Comparison of ENCODE assay signal across 1 cellular context in the genomic region with DNA sequence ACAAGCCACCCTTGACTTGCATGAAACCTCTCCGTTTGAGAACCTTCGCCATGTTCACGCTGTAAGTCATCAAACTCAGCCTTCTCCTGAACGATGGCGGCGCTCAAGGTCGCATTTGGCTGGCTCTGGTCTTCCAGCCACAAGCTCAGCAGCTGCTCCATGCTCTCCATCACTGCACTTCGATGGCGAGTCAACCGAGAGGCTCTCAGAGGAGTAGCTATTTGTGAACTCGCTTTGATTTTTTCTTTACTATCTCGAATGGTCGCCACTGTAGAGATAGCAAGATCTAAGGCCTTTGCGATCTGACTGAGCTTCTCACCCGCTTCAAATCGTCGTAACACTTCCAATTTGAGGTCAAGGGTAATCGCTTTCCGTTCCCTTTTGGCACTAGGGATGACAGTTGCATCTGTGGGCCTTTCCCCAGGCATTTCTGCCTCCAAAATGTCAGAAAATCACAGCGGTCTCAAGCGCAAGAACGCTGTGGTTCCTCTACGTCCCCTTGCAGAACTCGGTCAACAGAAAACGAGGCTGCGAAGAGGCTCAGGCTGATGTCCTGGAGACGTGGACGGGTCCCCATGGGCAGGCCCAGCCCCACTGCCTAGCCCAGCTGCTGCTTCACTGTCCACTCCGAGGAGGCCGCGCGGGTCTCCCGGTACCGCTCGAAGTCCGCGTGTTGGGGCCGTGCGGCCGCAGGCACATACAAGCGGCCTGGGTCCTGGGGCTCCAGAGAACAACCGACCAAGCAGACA.
TF ChIP-seq lines count a peak whose summit lies in the region.

No MANE protein-coding gene starts in this region.

TF ChIP-seq in H1, 55 proteins besides CTCF, POLR2A, EP300 and RAD21:
- no peak for TF ChIP-seq TAF7 (optimal IDR thresholded peaks at IDR 0.05; ENCODE audit: borderline replicate concordance, low read depth, low read length)
- TF ChIP-seq CHD1 (IDR thresholded peaks at IDR 0.05; ENCODE audit: low read depth, low read length) = no peak
- peak; percentile 39 for TF ChIP-seq RNF2 (IDR thresholded peaks at IDR 0.05; ENCODE audit: borderline replicate concordance, low read depth, low read length, missing control alignments, poor library complexity, severe bottlenecking)
- TF ChIP-seq, protein P1, sequence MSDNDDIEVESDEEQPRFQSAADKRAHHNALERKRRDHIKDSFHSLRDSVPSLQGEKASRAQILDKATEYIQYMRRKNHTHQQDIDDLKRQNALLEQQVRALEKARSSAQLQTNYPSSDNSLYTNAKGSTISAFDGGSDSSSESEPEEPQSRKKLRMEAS (IDR thresholded peaks at IDR 0.05) = peak; percentile 45; the same call in 1 of the 2 replicates
- TF ChIP-seq, protein P2, sequence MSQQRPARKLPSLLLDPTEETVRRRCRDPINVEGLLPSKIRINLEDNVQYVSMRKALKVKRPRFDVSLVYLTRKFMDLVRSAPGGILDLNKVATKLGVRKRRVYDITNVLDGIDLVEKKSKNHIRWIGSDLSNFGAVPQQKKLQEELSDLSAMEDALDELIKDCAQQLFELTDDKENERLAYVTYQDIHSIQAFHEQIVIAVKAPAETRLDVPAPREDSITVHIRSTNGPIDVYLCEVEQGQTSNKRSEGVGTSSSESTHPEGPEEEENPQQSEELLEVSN (IDR thresholded peaks at IDR 0.05) = peak; percentile 55; the same call in 1 of the 2 replicates
- TF ChIP-seq SP4 (IDR thresholded peaks at IDR 0.05; ENCODE audit: low read length) = no peak
- no peak for TF ChIP-seq BCL11A (IDR thresholded peaks at IDR 0.05; ENCODE audit: low read depth in 2 of 2, low read length in 2 of 2)
- no peak for TF ChIP-seq KDM5A (IDR thresholded peaks at IDR 0.05; ENCODE audit: low read length)
- no peak for TF ChIP-seq SAP30 (IDR thresholded peaks at IDR 0.05; ENCODE audit: insufficient read depth, insufficient replicate concordance, low read length)
- TF ChIP-seq CHD2 (IDR thresholded peaks at IDR 0.05; ENCODE audit: low read length) = no peak
